1 cellular context compared by ENCODE assay signal in the genomic region with DNA sequence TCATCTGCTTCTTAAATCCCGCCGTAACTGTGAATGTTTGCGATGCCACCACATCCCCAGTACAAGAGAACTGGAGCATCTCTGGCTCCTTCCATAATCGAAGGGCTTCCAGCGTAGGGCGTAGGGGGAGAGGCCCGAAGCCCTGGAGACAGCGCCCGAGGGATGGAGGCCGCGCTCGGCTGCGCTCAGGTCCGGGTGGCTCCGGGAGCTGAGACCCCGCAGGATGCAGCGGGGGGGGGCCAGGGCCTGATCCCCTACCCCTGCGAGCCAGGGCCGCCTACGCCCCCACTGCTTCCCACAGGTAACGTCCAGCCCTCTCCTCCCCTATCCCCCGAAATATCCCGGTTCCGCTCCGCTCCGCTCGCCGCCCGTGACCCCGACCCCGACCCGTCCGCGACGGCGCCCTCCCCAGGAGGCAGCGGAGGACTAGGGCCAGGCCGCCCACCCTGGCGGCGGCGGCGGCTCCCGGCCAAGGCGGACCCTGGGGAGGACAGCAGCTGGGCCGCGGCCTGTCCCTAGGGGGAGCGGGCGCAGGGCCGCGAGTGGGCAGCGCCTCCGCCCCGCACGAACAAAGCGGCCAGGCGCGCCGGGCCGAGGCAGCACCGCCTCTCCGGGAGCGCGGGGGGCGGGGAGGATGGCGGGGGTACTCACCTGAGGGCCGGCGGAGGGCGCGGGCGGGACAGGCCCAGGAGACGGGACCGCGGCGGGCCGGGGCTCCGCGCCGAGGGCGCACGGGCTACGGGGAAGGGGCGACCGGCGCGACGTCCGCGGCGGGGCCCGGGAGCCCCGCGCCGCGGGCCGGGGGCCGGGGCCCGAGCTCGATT.
TF ChIP-seq lines count a peak whose summit lies in the region.

No MANE protein-coding gene starts in this region.

TF ChIP-seq in K562, 482 proteins besides CTCF, POLR2A, EP300 and RAD21 (continued from another document and continues in another):
- TF ChIP-seq, protein P1, sequence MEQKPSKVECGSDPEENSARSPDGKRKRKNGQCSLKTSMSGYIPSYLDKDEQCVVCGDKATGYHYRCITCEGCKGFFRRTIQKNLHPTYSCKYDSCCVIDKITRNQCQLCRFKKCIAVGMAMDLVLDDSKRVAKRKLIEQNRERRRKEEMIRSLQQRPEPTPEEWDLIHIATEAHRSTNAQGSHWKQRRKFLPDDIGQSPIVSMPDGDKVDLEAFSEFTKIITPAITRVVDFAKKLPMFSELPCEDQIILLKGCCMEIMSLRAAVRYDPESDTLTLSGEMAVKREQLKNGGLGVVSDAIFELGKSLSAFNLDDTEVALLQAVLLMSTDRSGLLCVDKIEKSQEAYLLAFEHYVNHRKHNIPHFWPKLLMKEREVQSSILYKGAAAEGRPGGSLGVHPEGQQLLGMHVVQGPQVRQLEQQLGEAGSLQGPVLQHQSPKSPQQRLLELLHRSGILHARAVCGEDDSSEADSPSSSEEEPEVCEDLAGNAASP (IDR thresholded peaks at IDR 0.05), result no peak
- TF ChIP-seq, protein P2, sequence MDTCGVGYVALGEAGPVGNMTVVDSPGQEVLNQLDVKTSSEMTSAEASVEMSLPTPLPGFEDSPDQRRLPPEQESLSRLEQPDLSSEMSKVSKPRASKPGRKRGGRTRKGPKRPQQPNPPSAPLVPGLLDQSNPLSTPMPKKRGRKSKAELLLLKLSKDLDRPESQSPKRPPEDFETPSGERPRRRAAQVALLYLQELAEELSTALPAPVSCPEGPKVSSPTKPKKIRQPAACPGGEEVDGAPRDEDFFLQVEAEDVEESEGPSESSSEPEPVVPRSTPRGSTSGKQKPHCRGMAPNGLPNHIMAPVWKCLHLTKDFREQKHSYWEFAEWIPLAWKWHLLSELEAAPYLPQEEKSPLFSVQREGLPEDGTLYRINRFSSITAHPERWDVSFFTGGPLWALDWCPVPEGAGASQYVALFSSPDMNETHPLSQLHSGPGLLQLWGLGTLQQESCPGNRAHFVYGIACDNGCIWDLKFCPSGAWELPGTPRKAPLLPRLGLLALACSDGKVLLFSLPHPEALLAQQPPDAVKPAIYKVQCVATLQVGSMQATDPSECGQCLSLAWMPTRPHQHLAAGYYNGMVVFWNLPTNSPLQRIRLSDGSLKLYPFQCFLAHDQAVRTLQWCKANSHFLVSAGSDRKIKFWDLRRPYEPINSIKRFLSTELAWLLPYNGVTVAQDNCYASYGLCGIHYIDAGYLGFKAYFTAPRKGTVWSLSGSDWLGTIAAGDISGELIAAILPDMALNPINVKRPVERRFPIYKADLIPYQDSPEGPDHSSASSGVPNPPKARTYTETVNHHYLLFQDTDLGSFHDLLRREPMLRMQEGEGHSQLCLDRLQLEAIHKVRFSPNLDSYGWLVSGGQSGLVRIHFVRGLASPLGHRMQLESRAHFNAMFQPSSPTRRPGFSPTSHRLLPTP (IDR thresholded peaks at IDR 0.05; ENCODE audit: borderline replicate concordance, extremely low read depth, insufficient read length), result no peak
- TF ChIP-seq SRF (CRISPR knock-in tag; IDR thresholded peaks at IDR 0.05) (no peak), CAMTA2 (CRISPR knock-in tag; conservative IDR thresholded peaks at IDR 0.05) (no peak), MAFF (IDR thresholded peaks at IDR 0.05; ENCODE audit: low read length) (no peak), GABPA (tag; conservative IDR thresholded peaks at IDR 0.05; ENCODE audit: low read depth) (no peak), CXXC5 (CRISPR knock-in tag; IDR thresholded peaks at IDR 0.05) (peak; percentile 30), DACH1 (IDR thresholded peaks at IDR 0.05; ENCODE audit: partially characterized antibody) (no peak), ZKSCAN3 (CRISPR knock-in tag; IDR thresholded peaks at IDR 0.05) (no peak), ZNF408 (CRISPR knock-in tag; IDR thresholded peaks at IDR 0.05; ENCODE audit: low read depth) (no peak), RBBP5 (IDR thresholded peaks at IDR 0.05; ENCODE audit: borderline replicate concordance, insufficient read depth, low read length, poor library complexity, severe bottlenecking) (peak; percentile 64), FOSL1 (tag; conservative IDR thresholded peaks at IDR 0.05) (no peak), CHD4 (IDR thresholded peaks at IDR 0.05; ENCODE audit: insufficient read depth, insufficient replicate concordance, low read depth, low read length, poor library complexity, severe bottlenecking) (no peak), ZNF140 (CRISPR knock-in tag; IDR thresholded peaks at IDR 0.05) (no peak), PHB2 (IDR thresholded peaks at IDR 0.05; ENCODE audit: low read depth) (no peak), STAT5B (CRISPR knock-in tag; IDR thresholded peaks at IDR 0.05) (no peak), SIRT6 (IDR thresholded peaks at IDR 0.05; ENCODE audit: low read depth, low read length) (no peak), TAF9B (IDR thresholded peaks at IDR 0.05; ENCODE audit: partially characterized antibody) (no peak), SREBF1 (IDR thresholded peaks at IDR 0.05; ENCODE audit: borderline replicate concordance, low read depth, low read length) (no peak), SPI1 (IDR thresholded peaks at IDR 0.05; ENCODE audit: borderline replicate concordance, low read depth, low read length) (no peak), SUPT5H (IDR thresholded peaks at IDR 0.05) (no peak), PHB (CRISPR knock-in tag; IDR thresholded peaks at IDR 0.05) (no peak), TGIF2 (CRISPR knock-in tag; IDR thresholded peaks at IDR 0.05) (no peak), HNRNPL (IDR thresholded peaks at IDR 0.05; ENCODE audit: low read depth, low read length) (no peak), ETV6 (IDR thresholded peaks at IDR 0.05; ENCODE audit: borderline replicate concordance in 1 of 2, low read depth in 2 of 2, low read length in 1 of 2) (no peak), ETV6 (CRISPR knock-in tag; IDR thresholded peaks at IDR 0.05; ENCODE audit: borderline replicate concordance) (no peak), ZFX (CRISPR knock-in tag; IDR thresholded peaks at IDR 0.05) (peak; percentile 85), ERF (CRISPR knock-in tag; IDR thresholded peaks at IDR 0.05) (no peak), DDX20 (tag; IDR thresholded peaks at IDR 0.05; ENCODE audit: low read depth) (no peak), ZNF780A (CRISPR knock-in tag; IDR thresholded peaks at IDR 0.05) (no peak)
- TF ChIP-seq, protein P3, sequence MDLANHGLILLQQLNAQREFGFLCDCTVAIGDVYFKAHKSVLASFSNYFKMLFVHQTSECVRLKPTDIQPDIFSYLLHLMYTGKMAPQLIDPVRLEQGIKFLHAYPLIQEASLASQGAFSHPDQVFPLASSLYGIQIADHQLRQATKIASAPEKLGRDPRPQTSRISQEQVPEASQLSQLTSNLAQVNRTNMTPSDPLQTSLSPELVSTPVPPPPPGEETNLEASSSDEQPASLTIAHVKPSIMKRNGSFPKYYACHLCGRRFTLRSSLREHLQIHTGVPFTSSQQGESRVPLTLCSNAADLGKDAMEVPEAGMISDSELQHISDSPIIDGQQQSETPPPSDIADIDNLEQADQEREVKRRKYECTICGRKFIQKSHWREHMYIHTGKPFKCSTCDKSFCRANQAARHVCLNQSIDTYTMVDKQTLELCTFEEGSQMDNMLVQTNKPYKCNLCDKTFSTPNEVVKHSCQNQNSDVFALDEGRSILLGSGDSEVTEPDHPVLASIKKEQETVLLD (IDR thresholded peaks at IDR 0.05), result no peak
- TF ChIP-seq, protein P4, sequence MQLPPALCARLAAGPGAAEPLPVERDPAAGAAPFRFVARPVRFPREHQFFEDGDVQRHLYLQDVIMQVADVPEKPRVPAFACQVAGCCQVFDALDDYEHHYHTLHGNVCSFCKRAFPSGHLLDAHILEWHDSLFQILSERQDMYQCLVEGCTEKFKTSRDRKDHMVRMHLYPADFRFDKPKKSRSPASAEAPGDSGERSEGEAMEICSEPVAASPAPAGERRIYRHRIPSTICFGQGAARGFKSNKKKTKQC (CRISPR knock-in tag; IDR thresholded peaks at IDR 0.05), result 0 out of 2 replicates have a peak, but pooled peaks have one; percentile 42
- TF ChIP-seq, protein P5, sequence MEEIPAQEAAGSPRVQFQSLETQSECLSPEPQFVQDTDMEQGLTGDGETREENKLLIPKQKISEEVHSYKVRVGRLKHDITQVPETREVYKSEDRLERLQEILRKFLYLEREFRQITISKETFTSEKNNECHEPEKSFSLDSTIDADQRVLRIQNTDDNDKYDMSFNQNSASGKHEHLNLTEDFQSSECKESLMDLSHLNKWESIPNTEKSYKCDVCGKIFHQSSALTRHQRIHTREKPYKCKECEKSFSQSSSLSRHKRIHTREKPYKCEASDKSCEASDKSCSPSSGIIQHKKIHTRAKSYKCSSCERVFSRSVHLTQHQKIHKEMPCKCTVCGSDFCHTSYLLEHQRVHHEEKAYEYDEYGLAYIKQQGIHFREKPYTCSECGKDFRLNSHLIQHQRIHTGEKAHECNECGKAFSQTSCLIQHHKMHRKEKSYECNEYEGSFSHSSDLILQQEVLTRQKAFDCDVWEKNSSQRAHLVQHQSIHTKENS (CRISPR knock-in tag; IDR thresholded peaks at IDR 0.05), result no peak
- TF ChIP-seq, protein P6, sequence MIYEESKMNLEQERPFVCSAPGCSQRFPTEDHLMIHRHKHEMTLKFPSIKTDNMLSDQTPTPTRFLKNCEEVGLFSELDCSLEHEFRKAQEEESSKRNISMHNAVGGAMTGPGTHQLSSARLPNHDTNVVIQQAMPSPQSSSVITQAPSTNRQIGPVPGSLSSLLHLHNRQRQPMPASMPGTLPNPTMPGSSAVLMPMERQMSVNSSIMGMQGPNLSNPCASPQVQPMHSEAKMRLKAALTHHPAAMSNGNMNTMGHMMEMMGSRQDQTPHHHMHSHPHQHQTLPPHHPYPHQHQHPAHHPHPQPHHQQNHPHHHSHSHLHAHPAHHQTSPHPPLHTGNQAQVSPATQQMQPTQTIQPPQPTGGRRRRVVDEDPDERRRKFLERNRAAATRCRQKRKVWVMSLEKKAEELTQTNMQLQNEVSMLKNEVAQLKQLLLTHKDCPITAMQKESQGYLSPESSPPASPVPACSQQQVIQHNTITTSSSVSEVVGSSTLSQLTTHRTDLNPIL (CRISPR knock-in tag; IDR thresholded peaks at IDR 0.05), result no peak
- TF ChIP-seq, protein P7, sequence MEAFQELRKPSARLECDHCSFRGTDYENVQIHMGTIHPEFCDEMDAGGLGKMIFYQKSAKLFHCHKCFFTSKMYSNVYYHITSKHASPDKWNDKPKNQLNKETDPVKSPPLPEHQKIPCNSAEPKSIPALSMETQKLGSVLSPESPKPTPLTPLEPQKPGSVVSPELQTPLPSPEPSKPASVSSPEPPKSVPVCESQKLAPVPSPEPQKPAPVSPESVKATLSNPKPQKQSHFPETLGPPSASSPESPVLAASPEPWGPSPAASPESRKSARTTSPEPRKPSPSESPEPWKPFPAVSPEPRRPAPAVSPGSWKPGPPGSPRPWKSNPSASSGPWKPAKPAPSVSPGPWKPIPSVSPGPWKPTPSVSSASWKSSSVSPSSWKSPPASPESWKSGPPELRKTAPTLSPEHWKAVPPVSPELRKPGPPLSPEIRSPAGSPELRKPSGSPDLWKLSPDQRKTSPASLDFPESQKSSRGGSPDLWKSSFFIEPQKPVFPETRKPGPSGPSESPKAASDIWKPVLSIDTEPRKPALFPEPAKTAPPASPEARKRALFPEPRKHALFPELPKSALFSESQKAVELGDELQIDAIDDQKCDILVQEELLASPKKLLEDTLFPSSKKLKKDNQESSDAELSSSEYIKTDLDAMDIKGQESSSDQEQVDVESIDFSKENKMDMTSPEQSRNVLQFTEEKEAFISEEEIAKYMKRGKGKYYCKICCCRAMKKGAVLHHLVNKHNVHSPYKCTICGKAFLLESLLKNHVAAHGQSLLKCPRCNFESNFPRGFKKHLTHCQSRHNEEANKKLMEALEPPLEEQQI (IDR thresholded peaks at IDR 0.05), result no peak
